In the genomic region with DNA sequence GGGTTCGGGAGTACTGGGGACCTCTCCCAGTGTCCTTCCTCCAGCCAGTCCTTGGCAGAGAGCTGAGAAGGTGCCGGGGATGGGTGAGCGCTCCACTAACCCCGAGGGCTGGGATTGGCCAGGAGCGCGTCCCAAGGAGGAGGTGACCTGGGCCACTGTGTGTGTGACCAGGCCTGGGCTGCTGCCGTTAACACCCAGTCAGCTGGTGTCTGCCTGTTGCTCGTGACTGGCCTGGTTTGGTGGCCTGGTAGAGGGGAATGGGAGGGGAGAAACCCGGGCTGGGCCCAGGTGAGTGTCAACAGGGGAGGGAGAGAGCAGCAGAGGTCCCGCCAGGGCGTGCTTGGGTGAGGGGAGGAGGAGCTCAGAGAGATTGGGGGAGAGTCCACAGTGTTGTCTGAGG, we compare ENCODE assay signal across 18 cellular contexts. TPM values are rescaled to one million over a fixed set of nuclear protein-coding genes. Genes with fewer than 3 reads are reported as not detected.
DNase-seq lines count a peak whose midpoint lies in the region; ATAC-seq and TF ChIP-seq lines count a peak whose summit lies in the region.
"Had no signal": no experiment of that assay in that cellular context is flagged by ENCODE, and none has a peak within 500 bp of the region (broad histone marks: within the 10 kb centered on the region; RNA-seq: fewer than 3 reads in every experiment).

No MANE protein-coding gene starts in this region.

- H3K27ac ChIP-seq in OCI-LY7 (ENCODE audit: low read depth, low read length, poor library complexity, severe bottlenecking) (peak overlapping the region; percentile 83), heart right ventricle (peak overlapping the region; percentile 69 to 91 (median 82))
- H3K27ac ChIP-seq: coronary artery, gastroesophageal sphincter, SJSA1 had no signal

- H2AFZ ChIP-seq in OCI-LY7 (ENCODE audit: low read length) = no peak overlapping the region

- no peaks in the 10 kb centered on the region for H4K20me1 ChIP-seq in OCI-LY7 (ENCODE audit: insufficient read depth, low read length)

- H3K4me2 ChIP-seq in OCI-LY7 (ENCODE audit: low read length) = peak overlapping the region; percentile 93

- no peak overlapping the region for H3K4me3 Mint-ChIP-seq in Caco-2 (ENCODE audit: unreplicated experiment)
- H3K4me3 Mint-ChIP-seq in nephron = peak overlapping the region in 1 of 3 experiments; percentile 24
- H3K4me3 Mint-ChIP-seq: activated naive CD4-positive, alpha-beta T cell treated with anti-CD3 and anti-CD28 coated beads, Interleukin-2, amount 10 ng/mL, durations not matched to agents 7 days and 5 days had no signal

- H3K36me3 ChIP-seq in Caco-2 (ENCODE audit: control insufficient read depth, insufficient read depth, low read length) = no peaks in the 10 kb centered on the region
- H3K36me3 ChIP-seq in OCI-LY7 (ENCODE audit: insufficient read depth, low read length) = no peaks in the 10 kb centered on the region
- H3K36me3 ChIP-seq in heart right ventricle = no peaks in the 10 kb centered on the region
- H3K36me3 ChIP-seq: gastroesophageal sphincter, SJSA1 had no signal

- peaks cover 22% of the 10 kb centered on the region for H3K79me2 ChIP-seq in OCI-LY7 (ENCODE audit: insufficient read depth, low read depth, low read length)

- ATAC-seq in heart right ventricle (peak; percentile 40 to 78 (median 62)), GM18868 (IDR thresholded peaks at IDR 0.05; ENCODE audit: unreplicated experiment) (no peak), GM19395 (IDR thresholded peaks at IDR 0.05; ENCODE audit: unreplicated experiment) (no peak)
- ATAC-seq: gastroesophageal sphincter, PC-3 had no signal

- H3K9me3 ChIP-seq in Caco-2 (no peaks in the 10 kb centered on the region), OCI-LY7 (ENCODE audit: low read length) (no peaks in the 10 kb centered on the region), heart right ventricle (no peaks in the 10 kb centered on the region)
- H3K9me3 ChIP-seq: gastroesophageal sphincter, SJSA1 had no signal

- H3K27me3 ChIP-seq in Caco-2 (replicated peaks; ENCODE audit: control insufficient read depth, insufficient read depth, low read length) = no peaks in the 10 kb centered on the region
- no peaks in the 10 kb centered on the region for H3K27me3 ChIP-seq in heart right ventricle
- H3K27me3 ChIP-seq: gastroesophageal sphincter, SJSA1 had no signal

- no peaks in the 10 kb centered on the region for H3K9me2 ChIP-seq in OCI-LY7 (ENCODE audit: insufficient read depth, low read length)

- H3K27me3 Mint-ChIP-seq in Caco-2 (ENCODE audit: insufficient read depth, unreplicated experiment) (no peaks in the 10 kb centered on the region), nephron (ENCODE audit: low read depth) (no peaks in the 10 kb centered on the region)
- H3K27me3 Mint-ChIP-seq: activated naive CD4-positive, alpha-beta T cell treated with anti-CD3 and anti-CD28 coated beads, Interleukin-2, amount 10 ng/mL, durations not matched to agents 7 days and 5 days had no signal

- H3K9me3 Mint-ChIP-seq in Caco-2 (ENCODE audit: unreplicated experiment) (no peaks in the 10 kb centered on the region), nephron (no peaks in the 10 kb centered on the region)
- H3K9me3 Mint-ChIP-seq: activated naive CD4-positive, alpha-beta T cell treated with anti-CD3 and anti-CD28 coated beads, Interleukin-2, amount 10 ng/mL, durations not matched to agents 7 days and 5 days; immature natural killer cell had no signal

- intact Hi-C loops in Caco-2 (cut with micrococcal nuclease; ENCODE audit: unreplicated experiment) = no loop called here
- intact Hi-C loops in OCI-LY7 (cut with micrococcal nuclease; ENCODE audit: unreplicated experiment) = loop anchor here (5.0 kb wide), 2 partner anchors 147 to 182 kb away; a partner anchor contains a TSS
- intact Hi-C loops in heart right ventricle (cut with DNase I) = loop anchor here in 1 of 10 donors (5.0 kb wide), 1 partner anchor 57 kb away; no protein-coding TSS in a partner anchor

- no peak for DNase-seq in Caco-2
- DNase-seq in OCI-LY7 (ENCODE audit: low spot score) = no peak
- peak; percentile 63 to 76 for DNase-seq in heart right ventricle
- DNase-seq in NAMALWA (ENCODE audit: low spot score) = no peak
- DNase-seq in hypothalamus (lab: John Stamatoyannopoulos, UW) = no peak
- DNase-seq: activated naive CD4-positive, alpha-beta T cell treated with anti-CD3 and anti-CD28 coated beads, Interleukin-2, amount 10 ng/mL, durations not matched to agents 7 days and 5 days; COR-L47; immature natural killer cell; MV-4-11; NCI-H2029 treated with DMSO at 0.1 percent for 48 hours; NCI-H526 treated with DMSO at 0.1 percent for 48 hours; PC-3 had no signal

- BruUV-seq in Caco-2 (replicated peaks; lab: Mats Ljungman, UMichigan) (no TSS peak), OCI-LY7 (replicated peaks; lab: Mats Ljungman, UMichigan) (no TSS peak)

- no peak overlapping the region for H3K4me3 ChIP-seq in Caco-2 (ENCODE audit: low read depth, low read length)
- H3K4me3 ChIP-seq in OCI-LY7 (ENCODE audit: low read depth, low read length, poor library complexity, severe bottlenecking) = peak overlapping the region; percentile 72
- no peak overlapping the region for H3K4me3 ChIP-seq in heart right ventricle
- H3K4me3 ChIP-seq: coronary artery, gastroesophageal sphincter, SJSA1 had no signal

- TF ChIP-seq CTCF in Caco-2 (IDR thresholded peaks at IDR 0.05; ENCODE audit: insufficient read depth in 1 of 2, low read depth in 1 of 2, low read length in 1 of 2, severe bottlenecking in 1 of 2, unreplicated experiment in 1 of 2) = no peak
- no peak for TF ChIP-seq CTCF in OCI-LY7 (conservative IDR thresholded peaks at IDR 0.05; ENCODE audit: low read length)
- TF ChIP-seq CTCF in heart right ventricle (IDR thresholded peaks at IDR 0.05) = no peak
- no peak for TF ChIP-seq CTCF in nephron (IDR thresholded peaks at IDR 0.05; ENCODE audit: unreplicated experiment in 3 of 3)

- POLR2A ChIA-PET in Caco-2 (lab: Charles Lee) (no interaction called here), OCI-LY7 (lab: Charles Lee) (interaction anchor here (0.6 to 1.4 kb wide), 2 partner anchors 172 to 305 kb away, joined by 3 to 4 read pairs; a partner anchor contains a TSS)

- H3K27ac Mint-ChIP-seq in Caco-2 (ENCODE audit: unreplicated experiment) (peak overlapping the region; percentile 11), nephron (peak overlapping the region in 2 of 3 experiments; percentile 78 to 92)

- H3K4me1 ChIP-seq in Caco-2 (no peaks in the 10 kb centered on the region), OCI-LY7 (ENCODE audit: insufficient read depth, low read length, poor library complexity, severe bottlenecking) (peaks cover 81% of the 10 kb centered on the region), heart right ventricle (peaks cover 53 to 95% (median 75%) of the 10 kb centered on the region in 9 donors)

- CTCF ChIA-PET in Caco-2 (lab: Charles Lee) = no interaction called here
- CTCF ChIA-PET in OCI-LY7 (lab: Charles Lee; ENCODE audit: unreplicated experiment) = no interaction called here

- H3K4me1 Mint-ChIP-seq in Caco-2 (ENCODE audit: low read depth, unreplicated experiment) (no peaks in the 10 kb centered on the region), nephron (peaks cover 25% of the 10 kb centered on the region)

- H3K36me3 Mint-ChIP-seq in Caco-2 (ENCODE audit: insufficient read depth, unreplicated experiment) (no peaks in the 10 kb centered on the region), nephron (ENCODE audit: low read depth) (no peaks in the 10 kb centered on the region)
- H3K36me3 Mint-ChIP-seq: immature natural killer cell had no signal

- 45 to 63% methylated on average over 11 of the region's 11 CpGs for WGBS in heart right ventricle, 2 donors

RNA-seq across cellular contexts. Expression of a gene that starts 29.9 kb away (rescaled TPM):
- total RNA-seq in Caco-2 (2022) (20.8 and 23.4 TPM in 2 replicates), OCI-LY7 (2022) (32.8 and 46.9 TPM in 2 replicates), heart right ventricle (100 to 1,000 TPM in 3 of 10 donors, 10 to 100 TPM in 7; 53.9 to 143 (median 71.0) TPM)
- total RNA-seq in OCI-LY7 (2014; rRNA removed; shearing (Covaris generic)) = 40.7 and 52.4 TPM in 2 replicates
- polyA plus RNA-seq in heart right ventricle = 10 to 100 TPM; 29.3 to 33.3 TPM

RNA-seq across cellular contexts. Expression of a gene that starts 52.9 kb away (rescaled TPM):
- total RNA-seq in Caco-2 (2022) = 29.5 and 33.2 TPM in 2 replicates
- 3.9 and 5.2 TPM in 2 replicates for total RNA-seq in OCI-LY7 (2014; rRNA removed; shearing (Covaris generic))
- total RNA-seq in OCI-LY7 (2022) = 3.7 and 4.9 TPM in 2 replicates
- 10 to 100 TPM in 7 of 10 donors, 1 to 10 TPM in 3; 5.5 to 16.7 (median 11.8) TPM for total RNA-seq in heart right ventricle
- polyA plus RNA-seq in heart right ventricle = 1 to 10 TPM; 4.0 to 6.4 TPM

Comparison
In these comparisons a context has a peak if more than half of its experiments do, and no peak if none do; other contexts are left out.
1. DNase-seq: peak in heart right ventricle (2 of 2); none in Caco-2 (0 of 2), OCI-LY7 (single experiment), NAMALWA (single experiment) and hypothalamus (0 of 51).
2. ATAC-seq: peak in heart right ventricle (8 of 8); none in GM18868 (single experiment) and GM19395 (single experiment).